ENCODE assay signal across 32 cellular contexts in genomic region chr10:131689486-131689885, GRCh38.
"Had no signal": no experiment of that assay in that cellular context is flagged by ENCODE, and none has a peak within 500 bp of the region (broad histone marks: within the 10 kb centered on the region; RNA-seq: fewer than 3 reads in every experiment).

No MANE protein-coding gene starts in this region.

- H3K36me3 ChIP-seq: brain microvascular endothelial cell, Peyer's patch had no signal

- H3K27me3 Mint-ChIP-seq: activated B cell treated with CpG ODN at 0.5 μM for 24 hours; central memory CD8-positive, alpha-beta T cell had no signal

- ATAC-seq: activated naive CD4-positive, alpha-beta T cell treated with anti-CD3 and anti-CD28 coated beads, Interleukin-2, amount 50 U/mL, for 72 hours; activated T-cell treated with anti-CD3 and anti-CD28 coated beads, Interleukin-2, amount 50 U/mL, for 4 hours; PC-3; Right ventricle myocardium inferior had no signal

- H3K9me3 Mint-ChIP-seq: activated B cell treated with CpG ODN at 0.5 μM for 24 hours; activated CD4-positive, alpha-beta memory T cell treated with anti-CD3 and anti-CD28 coated beads for 36 hours; activated naive CD4-positive, alpha-beta T cell treated with anti-CD3 and anti-CD28 coated beads for 36 hours; activated naive CD4-positive, alpha-beta T cell treated with anti-CD3 and anti-CD28 coated beads, Interleukin-2, amount 50 U/mL, for 72 hours; activated T-cell treated with anti-CD3 and anti-CD28 coated beads, Interleukin-2, amount 50 U/mL, for 4 hours; activated T-helper 1 cell treated with anti-CD3 and anti-CD28 coated beads, Interleukin-12 subunit alpha, Interleukin-12 subunit beta, Interleukin-2, Interleukin-4 antibody, amounts not matched to agents 30 ng/mL and 10 ng/mL and 1 ng/mL, durations not matched to agents 14 hours and 24 hours and 36 hours; central memory CD8-positive, alpha-beta T cell had no signal

- H3K36me3 Mint-ChIP-seq: activated CD4-positive, alpha-beta memory T cell treated with anti-CD3 and anti-CD28 coated beads for 36 hours; activated naive CD4-positive, alpha-beta T cell treated with anti-CD3 and anti-CD28 coated beads, Interleukin-2, amount 50 U/mL, for 72 hours had no signal

- H3K9me3 ChIP-seq: Peyer's patch had no signal

- H3K27me3 ChIP-seq: brain microvascular endothelial cell, Peyer's patch had no signal

- H3K4me3 ChIP-seq: K562, Peyer's patch had no signal

- H3K27ac ChIP-seq: brain microvascular endothelial cell, Peyer's patch, RWPE1, VCaP had no signal

- H3K27ac Mint-ChIP-seq: activated B cell treated with CpG ODN at 0.5 μM for 24 hours; activated CD4-positive, alpha-beta memory T cell treated with anti-CD3 and anti-CD28 coated beads for 36 hours; activated naive CD4-positive, alpha-beta T cell treated with anti-CD3 and anti-CD28 coated beads for 36 hours; activated naive CD4-positive, alpha-beta T cell treated with anti-CD3 and anti-CD28 coated beads, Interleukin-2, amount 50 U/mL, for 72 hours; activated T-helper 1 cell treated with anti-CD3 and anti-CD28 coated beads, Interleukin-12 subunit alpha, Interleukin-12 subunit beta, Interleukin-2, Interleukin-4 antibody, amounts not matched to agents 30 ng/mL and 10 ng/mL and 1 ng/mL, durations not matched to agents 14 hours and 24 hours and 36 hours had no signal

- H3K4me3 Mint-ChIP-seq: activated B cell treated with CpG ODN at 0.5 μM for 24 hours; activated CD4-positive, alpha-beta memory T cell treated with anti-CD3 and anti-CD28 coated beads for 36 hours; activated naive CD4-positive, alpha-beta T cell treated with anti-CD3 and anti-CD28 coated beads for 36 hours; activated T-cell treated with anti-CD3 and anti-CD28 coated beads, Interleukin-2, amount 50 U/mL, for 4 hours; activated T-helper 1 cell treated with anti-CD3 and anti-CD28 coated beads, Interleukin-12 subunit alpha, Interleukin-12 subunit beta, Interleukin-2, Interleukin-4 antibody, amounts not matched to agents 30 ng/mL and 10 ng/mL and 1 ng/mL, durations not matched to agents 14 hours and 24 hours and 36 hours; central memory CD8-positive, alpha-beta T cell had no signal

- DNase-seq: activated B cell treated with CpG ODN at 0.5 μM for 24 hours; activated CD4-positive, alpha-beta memory T cell treated with anti-CD3 and anti-CD28 coated beads for 36 hours; activated CD4-positive, alpha-beta T cell treated with anti-CD3 and anti-CD28 coated beads for 4 hours; activated CD4-positive, alpha-beta T cell treated with anti-CD3 and anti-CD28 coated beads, Interleukin-2, amount 50 U/mL, for 1 hour; activated CD4-positive, CD25-positive, alpha-beta regulatory T cell treated with anti-CD3 and anti-CD28 coated beads, Interleukin-2, amount 50 U/mL, for 72 hours; activated CD8-positive, alpha-beta memory T cell treated with anti-CD3 and anti-CD28 coated beads, Interleukin-2, amount 50 U/mL, for 4 hours; activated gamma-delta T cell treated with Interleukin-2 at 50 U/mL for 16 hours; activated naive CD4-positive, alpha-beta T cell treated with anti-CD3 and anti-CD28 coated beads for 36 hours; activated T-cell treated with anti-CD3 and anti-CD28 coated beads for 4 hours; activated T-cell treated with anti-CD3 and anti-CD28 coated beads, Interleukin-2, amount 50 U/mL, for 4 hours; amniotic stem cell; brain microvascular endothelial cell; NCI-H1105 treated with DMSO at 0.1 percent for 48 hours; NCI-H1436 treated with DMSO at 0.1 percent for 48 hours; NCI-H1694 treated with DMSO at 0.1 percent for 48 hours; NCI-H2029; NCI-H510A; NCI-H748 treated with DMSO at 0.1 percent for 48 hours; NK-92 treated with Interleukin-12 subunit alpha and Interleukin-12 subunit beta, amount 100 ng/mL, for 24 hours; PC-3; SW 1271; T-helper 1 cell; T-helper 2 cell; T-helper 9 cell had no signal

- H3K4me1 ChIP-seq: Peyer's patch had no signal

- H3K4me1 Mint-ChIP-seq: activated B cell treated with CpG ODN at 0.5 μM for 24 hours; central memory CD8-positive, alpha-beta T cell had no signal
